In the genomic region with DNA sequence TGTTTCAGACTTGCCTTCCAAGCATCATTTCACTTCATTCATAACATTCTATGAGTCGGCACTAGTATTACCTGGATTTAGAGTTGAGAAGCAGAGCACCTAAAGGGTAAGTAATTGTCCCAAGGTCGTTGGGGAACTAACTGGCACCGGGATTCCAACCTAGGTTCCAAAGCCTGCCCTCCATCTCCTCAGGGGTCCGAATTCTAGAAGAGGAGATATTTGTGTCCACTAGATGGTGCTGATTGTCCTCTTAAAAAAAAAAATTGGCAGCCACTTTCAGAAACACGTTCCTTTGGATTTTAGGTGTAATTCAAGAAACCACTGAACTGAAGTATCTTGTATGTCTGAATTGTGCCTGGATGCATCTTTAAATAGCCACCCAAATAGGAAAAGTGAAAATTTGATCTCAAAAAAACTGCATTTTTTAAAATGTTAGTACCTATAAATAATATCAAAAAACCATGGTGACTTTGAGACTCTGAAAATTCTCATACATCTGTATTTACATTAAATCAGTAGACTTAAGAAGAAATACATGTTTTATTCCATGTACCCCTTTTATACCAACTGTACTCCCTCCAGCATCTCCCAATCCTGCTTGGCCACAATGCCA, we compare ENCODE assay signal across 8 cellular contexts. TPM values are rescaled to one million over a fixed set of nuclear protein-coding genes. Genes with fewer than 3 reads are reported as not detected.
DNase-seq lines count a peak whose midpoint lies in the region; ATAC-seq, FAIRE-seq and TF ChIP-seq lines count a peak whose summit lies in the region.

No MANE protein-coding gene starts in this region.

- TF ChIP-seq CTCF in AG04450 (IDR thresholded peaks at IDR 0.05; ENCODE audit: low read depth, low read length) (peak; percentile 61), GM12872 (IDR thresholded peaks at IDR 0.05; ENCODE audit: insufficient read depth, low read depth, low read length) (peak; percentile 53; the same call in 2 of the 3 replicates), glutamatergic neuron (IDR thresholded peaks at IDR 0.05; ENCODE audit: partially characterized antibody, unreplicated experiment) (peak; percentile 67), omental fat pad (IDR thresholded peaks at IDR 0.05) (no peak)

- H3K4me3 ChIP-seq in AG04450 (ENCODE audit: low read depth, low read length): no peak overlapping the region

- H3K27ac ChIP-seq in AG04450 (ENCODE audit: low read depth, low read length): no peak overlapping the region

- peak; percentile 25 for FAIRE-seq in TTC549 (lab: Jason Lieb, UNC)

- POLR2A ChIA-PET in AG04450 (lab: Yijun Ruan, JAX): no interaction called here

- CTCF ChIA-PET in AG04450 (lab: Charles Lee): interaction anchor here (0.7 to 1.2 kb wide), 4 partner anchors 88 to 192 kb away, joined by 3 to 5 read pairs (median 4); no protein-coding TSS in a partner anchor

- no peaks in the 10 kb centered on the region for H3K9me3 ChIP-seq in AG04450 (ENCODE audit: control insufficient read depth, insufficient read depth, low read length)

- peaks cover 3% of the 10 kb centered on the region for H3K9me3 Mint-ChIP-seq in glutamatergic neuron (ENCODE audit: unreplicated experiment)

- DNase-seq in AG04450 (ENCODE audit: low read depth, low spot score) (peak; percentile 26), NCI-H1930 (lab: John Stamatoyannopoulos, UW) (peak; percentile 3 to 31), glutamatergic neuron (no peak), superior temporal gyrus (ENCODE audit: extremely low spot score) (peak; percentile 87), omental fat pad (ENCODE audit: low spot score) (no peak)
- no peak for DNase-seq in stimulated activated CD4-positive, alpha-beta T cell treated with anti-CD3 and anti-CD28 coated beads, Interleukin-15, amount 100 ng/mL, for 24 hours

- H3K4me1 Mint-ChIP-seq in glutamatergic neuron (ENCODE audit: low read depth, unreplicated experiment): peaks cover 33% of the 10 kb centered on the region

- no peak overlapping the region for H3K4me3 Mint-ChIP-seq in glutamatergic neuron (ENCODE audit: unreplicated experiment)

- H3K27me3 Mint-ChIP-seq in glutamatergic neuron (ENCODE audit: unreplicated experiment): peaks cover 2% of the 10 kb centered on the region

- H3K27me3 ChIP-seq in AG04450 (ENCODE audit: control insufficient read depth, insufficient read depth, low read length): no peaks in the 10 kb centered on the region

- ATAC-seq in omental fat pad (ENCODE audit: low FRiP score): no peak

- H3K27ac Mint-ChIP-seq in glutamatergic neuron (ENCODE audit: unreplicated experiment): no peak overlapping the region

- H3K36me3 Mint-ChIP-seq in glutamatergic neuron (ENCODE audit: unreplicated experiment): no peaks in the 10 kb centered on the region

RNA-seq across cellular contexts. Expression of gene FSIP1, which starts 3.9 kb away (rescaled TPM):
- 0.43 and 0.45 TPM in 2 replicates for polyA plus RNA-seq in AG04450 (2011; rRNA removed)
- polyA minus RNA-seq in AG04450 (2011; rRNA and poly(A)+ RNA removed): 0.23 and 0.26 TPM in 2 replicates
- 1.5 TPM for total RNA-seq in glutamatergic neuron (ENCODE audit: unreplicated experiment)
- under 1 TPM; 0.32 to 0.48 (median 0.41) TPM for total RNA-seq in omental fat pad

Comparison
In these comparisons a context has a peak if more than half of its experiments do, and no peak if none do; other contexts are left out.
1. DNase-seq: peak in AG04450 (single experiment), NCI-H1930 (2 of 2) and superior temporal gyrus (single experiment); none in glutamatergic neuron (single experiment), omental fat pad (single experiment) and stimulated activated CD4-positive, alpha-beta T cell treated with anti-CD3 and anti-CD28 coated beads, Interleukin-15, amount 100 ng/mL, for 24 hours (single experiment).
2. CTCF ChIP-seq: peak in AG04450 (single experiment), GM12872 (single experiment) and glutamatergic neuron (single experiment); none in omental fat pad (0 of 3).